In genomic region chr4:123709336-123709735, GRCh38 we compare ENCODE assay signal across 20 cellular contexts.
"Had no signal": no experiment of that assay in that cellular context is flagged by ENCODE, and none has a peak within 500 bp of the region (broad histone marks: within the 10 kb centered on the region; RNA-seq: fewer than 3 reads in every experiment).

No MANE protein-coding gene starts in this region.

- H3K4me3 Mint-ChIP-seq: activated naive CD4-positive, alpha-beta T cell treated with anti-CD3 and anti-CD28 coated beads, Interleukin-2, amount 50 U/mL, for 24 hours; activated T-cell treated with anti-CD3 and anti-CD28 coated beads, Interleukin-2, amount 50 U/mL, for 72 hours; naive B cell; neural crest cell; stimulated activated naive CD8-positive, alpha-beta T cell treated with anti-CD3 and anti-CD28 coated beads, Interleukin-15, Interleukin-2, amounts not matched to agents 100 ng/mL and 50 ng/mL, for 24 hours; T-helper 17 cell had no signal

- DNase-seq: activated CD4-positive, alpha-beta T cell treated with anti-CD3 and anti-CD28 coated beads for 1 hour; activated CD8-positive, alpha-beta memory T cell treated with anti-CD3 and anti-CD28 coated beads for 24 hours; activated CD8-positive, alpha-beta memory T cell treated with anti-CD3 and anti-CD28 coated beads, Interleukin-2, amount 50 U/mL, for 48 hours; activated gamma-delta T cell; activated T-cell treated with anti-CD3 and anti-CD28 coated beads, Interleukin-2, amount 50 U/mL, for 72 hours; cortex of kidney; effector CD4-positive, alpha-beta T cell; foreskin keratinocyte; hypothalamus; left ventricle myocardium inferior; naive B cell; T-helper 17 cell; uterus; WERI-Rb-1 had no signal

- H3K4me1 Mint-ChIP-seq: activated naive CD4-positive, alpha-beta T cell treated with anti-CD3 and anti-CD28 coated beads, Interleukin-2, amount 50 U/mL, for 24 hours; naive B cell; neural crest cell; T-helper 17 cell had no signal

- H3K4me3 ChIP-seq: ascending aorta, breast epithelium, left ventricle myocardium inferior, tibial nerve, uterus had no signal

- H3K36me3 ChIP-seq: ascending aorta, breast epithelium, left ventricle myocardium inferior, tibial nerve, uterus, WERI-Rb-1 had no signal

- H3K27me3 ChIP-seq: ascending aorta, breast epithelium, foreskin keratinocyte, tibial nerve, uterus had no signal

- H3K27ac Mint-ChIP-seq: activated naive CD4-positive, alpha-beta T cell treated with anti-CD3 and anti-CD28 coated beads, Interleukin-2, amount 50 U/mL, for 24 hours; activated T-cell treated with anti-CD3 and anti-CD28 coated beads, Interleukin-2, amount 50 U/mL, for 72 hours; stimulated activated naive CD8-positive, alpha-beta T cell treated with anti-CD3 and anti-CD28 coated beads, Interleukin-15, Interleukin-2, amounts not matched to agents 100 ng/mL and 50 ng/mL, for 24 hours; T-helper 17 cell had no signal

- H3K27ac ChIP-seq: ascending aorta, breast epithelium, foreskin keratinocyte, left ventricle myocardium inferior, tibial nerve, uterus, WERI-Rb-1 had no signal

- H3K4me1 ChIP-seq: ascending aorta, breast epithelium, foreskin keratinocyte, left ventricle myocardium inferior, tibial nerve, uterus had no signal

- H3K36me3 Mint-ChIP-seq: activated naive CD4-positive, alpha-beta T cell treated with anti-CD3 and anti-CD28 coated beads, Interleukin-2, amount 50 U/mL, for 24 hours had no signal
